Comparison of ENCODE assay signal across 22 cellular contexts in genomic region chr5:65646938-65647337, GRCh38. TPM values are rescaled to one million over a fixed set of nuclear protein-coding genes. Genes with fewer than 3 reads are reported as not detected.
A peak's percentile ranks its signal among the peaks of the same experiment; 100 is the strongest.
DNase-seq lines count a peak whose midpoint lies in the region; ATAC-seq and TF ChIP-seq lines count a peak whose summit lies in the region.
"Had no signal": no experiment of that assay in that cellular context is flagged by ENCODE, and none has a peak within 500 bp of the region (broad histone marks: within the 10 kb centered on the region; RNA-seq: fewer than 3 reads in every experiment).

No MANE protein-coding gene starts in this region.

- intact Hi-C loops in prostate gland (cut with DNase I): no loop called here

- H3K4me3 ChIP-seq in GM23338 (no peak overlapping the region), neural progenitor cell (no peak overlapping the region), prostate gland (no peak overlapping the region)
- H3K4me3 ChIP-seq: A549; BLaER1 treated with 17β-estradiol and CSF1 and Interleukin-3, amounts not matched to agents 10 nM and 100 nM had no signal

- no peaks in the 10 kb centered on the region for H3K9me2 ChIP-seq in GM23338 (ENCODE audit: insufficient read depth)

- no peaks in the 10 kb centered on the region for H3K27me3 Mint-ChIP-seq in activated T-cell treated with anti-CD3 and anti-CD28 coated beads, Interleukin-2, amount 50 U/mL, for 72 hours (ENCODE audit: low read depth)
- H3K27me3 Mint-ChIP-seq in GM23338 (ENCODE audit: insufficient read depth, low read depth, poor library complexity) (peaks cover 4% of the 10 kb centered on the region), T-helper 17 cell (no peaks in the 10 kb centered on the region), neural progenitor cell (ENCODE audit: insufficient read depth, low read depth) (no peaks in the 10 kb centered on the region)
- H3K27me3 Mint-ChIP-seq: CD4-positive, alpha-beta T cell had no signal

- no peak overlapping the region for H3K4me3 Mint-ChIP-seq in activated T-cell treated with anti-CD3 and anti-CD28 coated beads, Interleukin-2, amount 50 U/mL, for 72 hours
- no peak overlapping the region for H3K4me3 Mint-ChIP-seq in GM23338
- no peak overlapping the region for H3K4me3 Mint-ChIP-seq in T-helper 17 cell
- H3K4me3 Mint-ChIP-seq in neural progenitor cell: no peak overlapping the region
- H3K4me3 Mint-ChIP-seq: CD14-positive monocyte; CD4-positive, alpha-beta T cell had no signal

- H3K36me3 ChIP-seq in GM23338 (ENCODE audit: insufficient read depth) (no peaks in the 10 kb centered on the region; the same call in 1 of the 2 replicates), neural progenitor cell (no peaks in the 10 kb centered on the region), prostate gland (no peaks in the 10 kb centered on the region)

- no peak for TF ChIP-seq POLR2A in prostate gland (IDR thresholded peaks at IDR 0.05)

- no peaks in the 10 kb centered on the region for H3K4me1 Mint-ChIP-seq in activated T-cell treated with anti-CD3 and anti-CD28 coated beads, Interleukin-2, amount 50 U/mL, for 72 hours (ENCODE audit: low read depth)
- H3K4me1 Mint-ChIP-seq in GM23338: peaks cover 11% of the 10 kb centered on the region
- H3K4me1 Mint-ChIP-seq in T-helper 17 cell: peaks cover 10% of the 10 kb centered on the region
- no peaks in the 10 kb centered on the region for H3K4me1 Mint-ChIP-seq in neural progenitor cell
- H3K4me1 Mint-ChIP-seq: CD14-positive monocyte had no signal

- no peaks in the 10 kb centered on the region for H4K20me1 ChIP-seq in GM23338 (replicated peaks; ENCODE audit: insufficient read depth)
- H4K20me1 ChIP-seq in neural progenitor cell (ENCODE audit: low read depth): no peaks in the 10 kb centered on the region
- H4K20me1 ChIP-seq: BLaER1 treated with 17β-estradiol and CSF1 and Interleukin-3, amounts not matched to agents 10 nM and 100 nM had no signal

- H3K4me2 ChIP-seq in GM23338 (no peak overlapping the region), neural progenitor cell (no peak overlapping the region)
- H3K4me2 ChIP-seq: A549; BLaER1 treated with 17β-estradiol and CSF1 and Interleukin-3, amounts not matched to agents 10 nM and 100 nM had no signal

- DNase-seq in activated T-cell treated with anti-CD3 and anti-CD28 coated beads, Interleukin-2, amount 50 U/mL, for 72 hours: no peak
- DNase-seq in activated T-cell treated with anti-CD3 and anti-CD28 coated beads, Interleukin-2, amount 50 U/mL, for 48 hours: no peak
- no peak for DNase-seq in GM23338 (ENCODE audit: low spot score)
- no peak for DNase-seq in T-helper 17 cell
- DNase-seq in neural progenitor cell (ENCODE audit: low spot score): no peak
- DNase-seq in EL: no peak
- DNase-seq in G401 (ENCODE audit: low spot score): no peak
- no peak for DNase-seq in prostate gland (ENCODE audit: low spot score)
- DNase-seq: 8988T; ACHN; AML-193; BE2C; Calu3; CD4-positive, alpha-beta T cell; COR-L47; DND-41; GF-D8; H7; HCEC 1CT had no signal

- no peaks in the 10 kb centered on the region for H3K79me2 ChIP-seq in GM23338 (replicated peaks; ENCODE audit: insufficient read depth)
- no peaks in the 10 kb centered on the region for H3K79me2 ChIP-seq in neural progenitor cell (ENCODE audit: low read depth)

- TF ChIP-seq CTCF in GM23338 (conservative IDR thresholded peaks at IDR 0.05; ENCODE audit: low read depth in 2 of 2) (no peak), neural progenitor cell (IDR thresholded peaks at IDR 0.05) (no peak), prostate gland (IDR thresholded peaks at IDR 0.05) (no peak)

- H3K9me3 Mint-ChIP-seq in activated T-cell treated with anti-CD3 and anti-CD28 coated beads, Interleukin-2, amount 50 U/mL, for 72 hours: no peaks in the 10 kb centered on the region
- no peaks in the 10 kb centered on the region for H3K9me3 Mint-ChIP-seq in GM23338
- no peaks in the 10 kb centered on the region for H3K9me3 Mint-ChIP-seq in neural progenitor cell
- H3K9me3 Mint-ChIP-seq: CD14-positive monocyte; CD4-positive, alpha-beta T cell had no signal

- H3K9me3 ChIP-seq in T-helper 17 cell (ENCODE audit: control insufficient read depth, low read length, poor library complexity, severe bottlenecking): no peaks in the 10 kb centered on the region
- H3K9me3 ChIP-seq in neural progenitor cell (ENCODE audit: low read depth): no peaks in the 10 kb centered on the region
- H3K9me3 ChIP-seq in prostate gland: no peaks in the 10 kb centered on the region
- H3K9me3 ChIP-seq: A549; BE2C; BLaER1 treated with 17β-estradiol and CSF1 and Interleukin-3, amounts not matched to agents 10 nM and 100 nM had no signal

- H3K36me3 Mint-ChIP-seq in activated T-cell treated with anti-CD3 and anti-CD28 coated beads, Interleukin-2, amount 50 U/mL, for 72 hours (ENCODE audit: insufficient read depth in 2 of 2): peaks cover 0 to 8% of the 10 kb centered on the region in 2 donors
- H3K36me3 Mint-ChIP-seq in GM23338 (ENCODE audit: low read depth) (no peaks in the 10 kb centered on the region), T-helper 17 cell (ENCODE audit: low read depth) (peaks cover 3% of the 10 kb centered on the region), neural progenitor cell (peaks cover 4% of the 10 kb centered on the region)

- H2AFZ ChIP-seq in GM23338: no peak overlapping the region
- H2AFZ ChIP-seq in neural progenitor cell (replicated peaks): no peak overlapping the region

- H3K4me1 ChIP-seq in GM23338 (ENCODE audit: insufficient read depth) (peaks cover 15% of the 10 kb centered on the region), neural progenitor cell (peaks cover 16% of the 10 kb centered on the region), prostate gland (replicated peaks) (no peaks in the 10 kb centered on the region)
- H3K4me1 ChIP-seq: A549; BE2C; BLaER1 treated with 17β-estradiol and CSF1 and Interleukin-3, amounts not matched to agents 10 nM and 100 nM had no signal

- H3K9ac ChIP-seq in neural progenitor cell: no peak overlapping the region
- H3K9ac ChIP-seq: BLaER1 treated with 17β-estradiol and CSF1 and Interleukin-3, amounts not matched to agents 10 nM and 100 nM had no signal

- H3F3A ChIP-seq in GM23338 (replicated peaks; ENCODE audit: low read depth): no peaks in the 10 kb centered on the region
- peaks cover 15% of the 10 kb centered on the region for H3F3A ChIP-seq in neural progenitor cell (ENCODE audit: low read depth)

- ATAC-seq in activated T-cell treated with anti-CD3 and anti-CD28 coated beads, Interleukin-2, amount 50 U/mL, for 72 hours (replicated peaks in 1 of 2): no peak
- ATAC-seq in GM23338 (no peak), T-helper 17 cell (no peak)
- ATAC-seq: A549 had no signal

- peak overlapping the region; percentile 82 for H3K27ac Mint-ChIP-seq in activated T-cell treated with anti-CD3 and anti-CD28 coated beads, Interleukin-2, amount 50 U/mL, for 72 hours
- peak overlapping the region; percentile 13; the same call in 1 of the 2 replicates for H3K27ac Mint-ChIP-seq in GM23338
- peak overlapping the region; percentile 32 for H3K27ac Mint-ChIP-seq in T-helper 17 cell
- H3K27ac Mint-ChIP-seq in neural progenitor cell: no peak overlapping the region
- H3K27ac Mint-ChIP-seq: CD4-positive, alpha-beta T cell had no signal

- in situ Hi-C loops in G401 (cut with HindIII; ENCODE audit: low sequenced_read_pairs): no loop called here

- no peak overlapping the region for H3K27ac ChIP-seq in GM23338 (ENCODE audit: low read depth)
- peak overlapping the region; percentile 71 for H3K27ac ChIP-seq in neural progenitor cell
- peak overlapping the region in 1 of 2 donors; percentile 5 for H3K27ac ChIP-seq in prostate gland
- H3K27ac ChIP-seq: A549; BLaER1 treated with 17β-estradiol and CSF1 and Interleukin-3, amounts not matched to agents 10 nM and 100 nM had no signal

- 46% methylated on average over 2 of the region's 2 CpGs for WGBS in prostate gland

- H3K27me3 ChIP-seq in GM23338 (ENCODE audit: insufficient read depth): no peaks in the 10 kb centered on the region
- no peaks in the 10 kb centered on the region for H3K27me3 ChIP-seq in neural progenitor cell
- H3K27me3 ChIP-seq in prostate gland (replicated peaks; ENCODE audit: insufficient read depth): no peaks in the 10 kb centered on the region
- H3K27me3 ChIP-seq: BE2C; BLaER1 treated with 17β-estradiol and CSF1 and Interleukin-3, amounts not matched to agents 10 nM and 100 nM had no signal

TF ChIP-seq in GM23338, 12 proteins besides CTCF, POLR2A, EP300 and RAD21 (continues in another document):
- TF ChIP-seq CREB1 (CRISPR knock-in tag; IDR thresholded peaks at IDR 0.05; ENCODE audit: low read depth) (no peak), JUNB (IDR thresholded peaks at IDR 0.05; ENCODE audit: unreplicated experiment) (no peak)

RNA-seq across cellular contexts. Expression of gene SHLD3, which starts 22.1 kb away (rescaled TPM):
- 1 to 10 TPM; 2.7 to 3.9 TPM for total RNA-seq in activated T-cell treated with anti-CD3 and anti-CD28 coated beads, Interleukin-2, amount 50 U/mL, for 72 hours
- 4.2 and 5.1 TPM in 2 replicates for total RNA-seq in GM23338 (2014; rRNA removed; shearing (Covaris generic))
- 4.8 and 7.0 TPM in 2 replicates for polyA plus RNA-seq in GM23338 (2016; fragmentation: Nextera tagmentation; extraction: Ambion mirVana)
- total RNA-seq in T-helper 17 cell: 10 to 100 TPM in 1 of 2 donors, 1 to 10 TPM in 1; 7.5 to 11.9 TPM
- total RNA-seq in neural progenitor cell (ENCODE audit: low replicate concordance): 5.7 and 8.4 TPM in 2 replicates
- 3.4 and 5.9 TPM in 2 replicates for total RNA-seq in G401 (2014; rRNA removed; shearing (Covaris generic))
- total RNA-seq in prostate gland: 1 to 10 TPM; 2.1 to 5.6 TPM

RNA-seq across cellular contexts. Expression of gene TRAPPC13, which starts 22.1 kb away (rescaled TPM):
- 10 to 100 TPM; 23.4 to 29.5 TPM for total RNA-seq in activated T-cell treated with anti-CD3 and anti-CD28 coated beads, Interleukin-2, amount 50 U/mL, for 72 hours
- 20.1 and 21.9 TPM in 2 replicates for total RNA-seq in GM23338 (2014; rRNA removed; shearing (Covaris generic))
- 15.1 and 16.3 TPM in 2 replicates for polyA plus RNA-seq in GM23338 (2016; fragmentation: Nextera tagmentation; extraction: Ambion mirVana)
- total RNA-seq in T-helper 17 cell (10 to 100 TPM; 13.9 to 14.9 TPM), neural progenitor cell (ENCODE audit: low replicate concordance) (32.6 and 53.1 TPM in 2 replicates), prostate gland (10 to 100 TPM; 19.3 to 27.7 TPM)
- 29.1 and 37.7 TPM in 2 replicates for total RNA-seq in G401 (2014; rRNA removed; shearing (Covaris generic))

RNA-seq across cellular contexts. Expression of gene TRIM23, which starts 22.8 kb away (rescaled TPM):
- total RNA-seq in activated T-cell treated with anti-CD3 and anti-CD28 coated beads, Interleukin-2, amount 50 U/mL, for 72 hours: 1 to 10 TPM; 8.5 to 9.8 TPM
- 10.4 and 16.6 TPM in 2 replicates for total RNA-seq in GM23338 (2014; rRNA removed; shearing (Covaris generic))
- polyA plus RNA-seq in GM23338 (2016; fragmentation: Nextera tagmentation; extraction: Ambion mirVana): 5.4 and 6.5 TPM in 2 replicates
- total RNA-seq in T-helper 17 cell: 10 to 100 TPM; 15.2 to 18.4 TPM
- 15.5 and 16.6 TPM in 2 replicates for total RNA-seq in neural progenitor cell (ENCODE audit: low replicate concordance)
- total RNA-seq in G401 (2014; rRNA removed; shearing (Covaris generic)): 9.4 and 16.0 TPM in 2 replicates
- 10 to 100 TPM; 12.6 to 19.3 TPM for total RNA-seq in prostate gland
